ENCODE assay signal across 8 cellular contexts in genomic region chr1:23367791-23368561, GRCh38. TPM values are rescaled to one million over a fixed set of nuclear protein-coding genes. Genes with fewer than 3 reads are reported as not detected.
DNase-seq lines count a peak whose midpoint lies in the region; ATAC-seq and TF ChIP-seq lines count a peak whose summit lies in the region.

No MANE protein-coding gene starts in this region.

- H3K27me3 ChIP-seq in ascending aorta, result no peaks in the 10 kb centered on the region
- no peaks in the 10 kb centered on the region for H3K27me3 ChIP-seq in right cardiac atrium (ENCODE audit: control insufficient read depth, insufficient read depth)
- H3K27me3 ChIP-seq in uterus, result no peaks in the 10 kb centered on the region

- H3K4me1 Mint-ChIP-seq in T-helper 2 cell treated with Interferon-gamma antibody and Interleukin-4, amounts not matched to agents 5 μg/mL and 100 μg/mL, for 36 hours (ENCODE audit: low read depth), result peaks cover 29% of the 10 kb centered on the region

- peaks cover 4 to 20% of the 10 kb centered on the region in 2 donors for H3K9me3 ChIP-seq in ascending aorta
- no peaks in the 10 kb centered on the region for H3K9me3 ChIP-seq in right cardiac atrium (ENCODE audit: control insufficient read depth, low read length)
- no peaks in the 10 kb centered on the region for H3K9me3 ChIP-seq in uterus

- peak overlapping the region; percentile 92 for H3K4me3 Mint-ChIP-seq in T-helper 2 cell treated with Interferon-gamma antibody and Interleukin-4, amounts not matched to agents 5 μg/mL and 100 μg/mL, for 36 hours

- H3K4me3 ChIP-seq in ascending aorta, result peak overlapping the region; percentile 76 to 78
- peak overlapping the region; percentile 85 for H3K4me3 ChIP-seq in right cardiac atrium (ENCODE audit: low read length)
- H3K4me3 ChIP-seq in uterus, result peak overlapping the region; percentile 85 to 90

- H3K4me1 ChIP-seq in ascending aorta (peaks cover 9 to 26% of the 10 kb centered on the region in 2 donors), right cardiac atrium (ENCODE audit: control insufficient read depth, insufficient read depth, low read length) (peaks cover 8% of the 10 kb centered on the region), uterus (peaks cover 4 to 8% of the 10 kb centered on the region in 2 donors)

- H3K36me3 ChIP-seq in ascending aorta, result peaks cover 9 to 26% of the 10 kb centered on the region in 2 donors
- no peaks in the 10 kb centered on the region for H3K36me3 ChIP-seq in uterus

- peak overlapping the region; percentile 95 for H3K27ac Mint-ChIP-seq in T-helper 2 cell treated with Interferon-gamma antibody and Interleukin-4, amounts not matched to agents 5 μg/mL and 100 μg/mL, for 36 hours

- H3K9me3 Mint-ChIP-seq in T-helper 2 cell treated with Interferon-gamma antibody and Interleukin-4, amounts not matched to agents 5 μg/mL and 100 μg/mL, for 36 hours, result peaks cover 28% of the 10 kb centered on the region

- 2% methylated on average over 41 of the region's 41 CpGs for WGBS in right cardiac atrium

- no peak for TF ChIP-seq CTCF in ascending aorta (IDR thresholded peaks at IDR 0.05)
- TF ChIP-seq CTCF in uterus (IDR thresholded peaks at IDR 0.05), result peak in 1 of 4 experiments; percentile 14

- peak; percentile 90 for DNase-seq in NCI-H187 treated with DMSO at 0.1 percent for 48 hours (lab: John Stamatoyannopoulos, UW)
- peak; percentile 99 for DNase-seq in T-helper 2 cell treated with Interferon-gamma antibody and Interleukin-4, amounts not matched to agents 5 μg/mL and 100 μg/mL, for 36 hours (ENCODE audit: low spot score)
- peak; percentile 96 to 99 for DNase-seq in ascending aorta (ENCODE audit: low spot score in 2 of 2)
- DNase-seq in right cardiac atrium, result peak; percentile 99 to 100 (median 100)
- DNase-seq in pulmonary artery endothelial cell (ENCODE audit: low read depth, low spot score), result peak; percentile 96
- peak; percentile 98 for DNase-seq in uterus

- H3K27me3 Mint-ChIP-seq in T-helper 2 cell treated with Interferon-gamma antibody and Interleukin-4, amounts not matched to agents 5 μg/mL and 100 μg/mL, for 36 hours (ENCODE audit: low read depth), result no peaks in the 10 kb centered on the region

- intact Hi-C loops in ascending aorta (cut with DNase I) (loop anchor here (1.0 to 2.0 kb wide), 4 partner anchors 24 to 116 kb away; partner anchors contain the start of genes ASAP3 and HNRNPR), right cardiac atrium (cut with DNase I) (loop anchor here in 1 of 4 donors (5.0 kb wide), 1 partner anchor 34 kb away; no protein-coding TSS in a partner anchor), uterus (cut with DNase I; ENCODE audit: low total_unique reads) (loop anchor here (2.0 kb wide), 1 partner anchor 23 kb away; the partner anchor contains the start of gene HNRNPR)

- ATAC-seq in GM18505 (IDR thresholded peaks at IDR 0.05; ENCODE audit: unreplicated experiment), result peak; percentile 90
- ATAC-seq in HG02970 (IDR thresholded peaks at IDR 0.05; ENCODE audit: low FRiP score, unreplicated experiment), result peak; percentile 86
- peak; percentile 95 to 96 for ATAC-seq in right cardiac atrium

- H3K27ac ChIP-seq in ascending aorta (peak overlapping the region; percentile 98), right cardiac atrium (ENCODE audit: low read length) (peak overlapping the region; percentile 99), uterus (peak overlapping the region; percentile 98)

- peaks cover 44% of the 10 kb centered on the region for H3K36me3 Mint-ChIP-seq in T-helper 2 cell treated with Interferon-gamma antibody and Interleukin-4, amounts not matched to agents 5 μg/mL and 100 μg/mL, for 36 hours (ENCODE audit: low read depth)

- peak; percentile 75 for TF ChIP-seq POLR2A in GM18505 (IDR thresholded peaks at IDR 0.05; ENCODE audit: borderline replicate concordance, extremely low read depth, insufficient read depth, insufficient read length)
- TF ChIP-seq POLR2A in uterus (IDR thresholded peaks at IDR 0.05), result peak; percentile 76 to 85

RNA-seq across cellular contexts. Expression of gene ZNF436, which starts 1.7 kb away (rescaled TPM):
- 3.1 TPM for total RNA-seq in ascending aorta
- 10 to 100 TPM; 11.3 to 13.8 (median 12.7) TPM for total RNA-seq in right cardiac atrium
- 4.4 TPM for polyA plus RNA-seq in right cardiac atrium
- total RNA-seq in pulmonary artery endothelial cell, result 15.2 and 21.1 TPM in 2 replicates
- 10 to 100 TPM; 12.1 to 88.8 (median 21.6) TPM for total RNA-seq in uterus

RNA-seq across cellular contexts. Expression of gene HNRNPR, which starts 23.9 kb away (rescaled TPM):
- 21.5 TPM for total RNA-seq in ascending aorta
- 10 to 100 TPM; 59.8 to 73.7 (median 62.1) TPM for total RNA-seq in right cardiac atrium
- 50.8 TPM for polyA plus RNA-seq in right cardiac atrium
- 130 and 171 TPM in 2 replicates for total RNA-seq in pulmonary artery endothelial cell
- total RNA-seq in uterus, result 100 to 1,000 TPM in 2 of 4 donors, 10 to 100 TPM in 2; 29.7 to 230 (median 116) TPM

RNA-seq across cellular contexts. Expression of gene TCEA3, which starts 56.6 kb away (rescaled TPM):
- 11.3 TPM for total RNA-seq in ascending aorta
- 10 to 100 TPM; 36.4 to 79.5 (median 49.1) TPM for total RNA-seq in right cardiac atrium
- 48.7 TPM for polyA plus RNA-seq in right cardiac atrium
- total RNA-seq in pulmonary artery endothelial cell, result 0.40 and 1.1 TPM in 2 replicates
- total RNA-seq in uterus, result 10 to 100 TPM; 20.6 to 70.9 (median 27.8) TPM

Comparison
In these comparisons a context has a peak if more than half of its experiments do, and no peak if none do; other contexts are left out.
1. Peak in every context shown above with its lines: DNase-seq, ATAC-seq, H3K4me3 ChIP-seq and H3K27ac ChIP-seq.